In the genomic region with DNA sequence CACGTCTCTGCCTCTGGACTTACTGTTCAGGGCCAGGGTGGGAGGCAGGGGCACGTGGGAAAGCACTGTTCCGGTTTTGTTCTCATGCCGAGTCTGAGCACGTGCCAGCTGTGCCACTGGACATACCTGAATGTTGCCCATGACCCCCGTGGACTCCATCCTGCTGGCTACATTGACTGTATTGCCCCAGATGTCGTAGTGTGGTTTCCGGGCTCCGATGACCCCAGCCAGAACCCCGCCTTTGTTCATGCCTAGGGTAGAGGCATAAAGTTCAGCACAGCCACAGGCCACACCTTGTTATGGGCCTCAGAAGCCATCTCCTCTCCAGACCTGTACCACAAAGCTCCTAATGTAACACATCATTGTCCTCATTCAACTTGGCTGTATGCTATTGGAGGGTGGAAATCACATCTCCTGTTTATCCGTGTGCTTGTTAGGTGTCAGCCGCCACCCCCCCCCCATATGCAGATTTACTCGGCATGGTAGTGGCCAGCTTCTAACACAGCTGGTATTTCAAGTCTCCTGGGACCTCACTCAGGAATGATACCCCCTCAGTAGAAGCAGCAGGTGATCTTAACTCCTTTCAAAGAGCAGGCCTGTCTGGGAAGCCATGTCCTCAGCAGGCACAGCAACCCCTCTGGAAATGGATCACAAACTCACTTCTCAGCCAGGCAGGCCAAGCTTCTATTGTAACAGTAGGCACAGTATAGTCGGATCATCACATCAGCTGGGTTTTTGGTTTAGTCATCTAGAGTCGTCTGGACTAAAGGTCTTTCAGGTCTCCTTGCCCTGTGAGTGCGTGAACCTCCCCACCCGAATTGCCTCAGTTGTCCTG, we compare ENCODE assay signal across 18 cellular contexts. TPM values are rescaled to one million over a fixed set of nuclear protein-coding genes. Genes with fewer than 3 reads are reported as not detected.
DNase-seq lines count a peak whose midpoint lies in the region; ATAC-seq, FAIRE-seq and TF ChIP-seq lines count a peak whose summit lies in the region.
"Had no signal": no experiment of that assay in that cellular context is flagged by ENCODE, and none has a peak within 500 bp of the region (broad histone marks: within the 10 kb centered on the region; RNA-seq: fewer than 3 reads in every experiment).

No MANE protein-coding gene starts in this region.

- no peak for FAIRE-seq in K562 (lab: Jason Lieb, UNC)
- FAIRE-seq: astrocyte had no signal

- TF ChIP-seq RAD21 in K562 (CRISPR knock-in tag; conservative IDR thresholded peaks at IDR 0.05 in 1 of 2, IDR thresholded peaks at IDR 0.05 in 1 of 2) = no peak

- H3K79me2 ChIP-seq in GM23338 (replicated peaks; ENCODE audit: insufficient read depth) (no peaks in the 10 kb centered on the region), K562 (ENCODE audit: control insufficient read depth, insufficient read depth, low read length) (peaks cover 2% of the 10 kb centered on the region; the same call in 2 of the 3 replicates)

- H3K4me1 Mint-ChIP-seq in CD4-positive, alpha-beta memory T cell = peaks cover 0 to 5% (median 2%) of the 10 kb centered on the region in 4 donors
- H3K4me1 Mint-ChIP-seq in GM23338 (peaks cover 33% of the 10 kb centered on the region), nephron progenitor cell (peaks cover 26% of the 10 kb centered on the region)
- H3K4me1 Mint-ChIP-seq: naive thymus-derived CD8-positive, alpha-beta T cell had no signal

- H3K4me3 Mint-ChIP-seq in CD4-positive, alpha-beta memory T cell = no peak overlapping the region
- H3K4me3 Mint-ChIP-seq in GM23338 (peak overlapping the region; percentile 47; the same call in 2 of the 3 replicates), nephron progenitor cell (no peak overlapping the region)
- H3K4me3 Mint-ChIP-seq: activated T-helper 1 cell treated with anti-CD3 and anti-CD28 coated beads, Interleukin-12 subunit alpha, Interleukin-12 subunit beta, Interleukin-2, Interleukin-4 antibody, amounts not matched to agents 30 ng/mL and 10 ng/mL and 1 ng/mL, durations not matched to agents 14 hours and 24 hours and 36 hours; naive thymus-derived CD8-positive, alpha-beta T cell had no signal

- peaks cover 33 to 53% of the 10 kb centered on the region in 2 donors for H3K36me3 Mint-ChIP-seq in CD4-positive, alpha-beta memory T cell
- peaks cover 98% of the 10 kb centered on the region for H3K36me3 Mint-ChIP-seq in GM23338 (ENCODE audit: low read depth)
- peaks cover 83% of the 10 kb centered on the region for H3K36me3 Mint-ChIP-seq in nephron progenitor cell (ENCODE audit: low read depth)

- no peak overlapping the region for H3K4me3 ChIP-seq in CD4-positive, alpha-beta memory T cell (ENCODE audit: low read length in 2 of 2)
- H3K4me3 ChIP-seq in GM23338 = no peak overlapping the region
- no peak overlapping the region for H3K4me3 ChIP-seq in K562
- no peak overlapping the region for H3K4me3 ChIP-seq in gastrocnemius medialis

- POLR2A ChIA-PET in CD4-positive, alpha-beta memory T cell (lab: Charles Lee; ENCODE audit: partially characterized antibody) = no interaction called here
- POLR2A ChIA-PET in K562 (lab: Yijun Ruan, JAX) = interaction anchor here (0.6 to 1.8 kb wide), 5 partner anchors 10 to 810 kb away, joined by 3 to 5 read pairs (median 3); no protein-coding TSS in a partner anchor

- BruUV-seq in K562 (replicated peaks; lab: Mats Ljungman, UMichigan) = TSS peak; percentile 3

- no peaks in the 10 kb centered on the region; the same call in 1 of the 2 replicates for H3K9me2 ChIP-seq in GM23338 (ENCODE audit: insufficient read depth)

- DNase-seq in CD4-positive, alpha-beta memory T cell = no peak
- no peak for DNase-seq in GM23338 (ENCODE audit: low spot score)
- DNase-seq in K562 (ENCODE audit: extremely low read depth in 1 of 4, low spot score in 3 of 4) = no peak
- no peak for DNase-seq in nephron progenitor cell
- no peak for DNase-seq in gastrocnemius medialis
- no peak for DNase-seq in HUDEP-2 (lab: John Stamatoyannopoulos, UW; ENCODE audit: unreplicated experiment in 76 of 76)
- no peak for DNase-seq in KBM-7
- DNase-seq: C1 segment of cervical spinal cord, GOT3, kidney glomerular epithelial cell, MM.1S, NCI-H345, OCI-M1, right cardiac atrium had no signal

- H3K36me3 ChIP-seq in CD4-positive, alpha-beta memory T cell (ENCODE audit: insufficient read depth, low read length) = peaks cover 13% of the 10 kb centered on the region
- H3K36me3 ChIP-seq in GM23338 (ENCODE audit: insufficient read depth) = peaks cover 23% of the 10 kb centered on the region
- peaks cover 96% of the 10 kb centered on the region for H3K36me3 ChIP-seq in K562 (ENCODE audit: control insufficient read depth, insufficient read depth, low read length)
- H3K36me3 ChIP-seq in gastrocnemius medialis = peaks cover 0 to 18% of the 10 kb centered on the region in 2 donors

- H3K27me3 Mint-ChIP-seq in CD4-positive, alpha-beta memory T cell = no peaks in the 10 kb centered on the region
- H3K27me3 Mint-ChIP-seq in GM23338 (ENCODE audit: insufficient read depth, low read depth, poor library complexity) (peaks cover 27% of the 10 kb centered on the region), nephron progenitor cell (ENCODE audit: low read depth, poor library complexity) (peaks cover 3% of the 10 kb centered on the region)
- H3K27me3 Mint-ChIP-seq: naive thymus-derived CD8-positive, alpha-beta T cell had no signal

- intact Hi-C loops in CD4-positive, alpha-beta memory T cell (cut with micrococcal nuclease) = no loop called here
- intact Hi-C loops in K562 (cut with micrococcal nuclease) = no loop called here
- intact Hi-C loops in gastrocnemius medialis (cut with DNase I; ENCODE audit: low total_unique reads) = no loop called here

- TF ChIP-seq POLR2A in K562 (conservative IDR thresholded peaks at IDR 0.05) (peak; percentile 55; the same call in 1 of the 2 replicates), gastrocnemius medialis (IDR thresholded peaks at IDR 0.05) (no peak)

- H3K27ac Mint-ChIP-seq in CD4-positive, alpha-beta memory T cell = peak overlapping the region in 4 of 7 donors; percentile 14 to 69 (median 37)
- H3K27ac Mint-ChIP-seq in GM23338 = peak overlapping the region; percentile 79
- H3K27ac Mint-ChIP-seq in nephron progenitor cell = peak overlapping the region; percentile 88
- H3K27ac Mint-ChIP-seq: activated T-helper 1 cell treated with anti-CD3 and anti-CD28 coated beads, Interleukin-12 subunit alpha, Interleukin-12 subunit beta, Interleukin-2, Interleukin-4 antibody, amounts not matched to agents 30 ng/mL and 10 ng/mL and 1 ng/mL, durations not matched to agents 14 hours and 24 hours and 36 hours had no signal

- H2AFZ ChIP-seq in GM23338 = no peak overlapping the region
- H2AFZ ChIP-seq in K562 (ENCODE audit: low read depth, low read length) = no peak overlapping the region

- ATAC-seq in GM23338 (peak; percentile 23), K562 (no peak), gastrocnemius medialis (no peak), HG03196 (IDR thresholded peaks at IDR 0.05; ENCODE audit: unreplicated experiment) (no peak)
- ATAC-seq: naive thymus-derived CD8-positive, alpha-beta T cell; right cardiac atrium had no signal

- H3K27me3 ChIP-seq in CD4-positive, alpha-beta memory T cell (ENCODE audit: insufficient read depth, low read length) = no peaks in the 10 kb centered on the region
- H3K27me3 ChIP-seq in GM23338 (ENCODE audit: insufficient read depth) = no peaks in the 10 kb centered on the region
- no peaks in the 10 kb centered on the region for H3K27me3 ChIP-seq in K562 (ENCODE audit: control insufficient read depth in 2 of 2, insufficient read depth in 2 of 2, low read length in 2 of 2)
- no peaks in the 10 kb centered on the region for H3K27me3 ChIP-seq in gastrocnemius medialis

- WGBS in K562 (ENCODE audit: insufficient coverage, low coverage, missing lambda C conversion rate) = 87% methylated on average over 15 of the region's 17 CpGs

- H3K9me1 ChIP-seq in K562 (ENCODE audit: control insufficient read depth, insufficient read depth, low read length) = no peaks in the 10 kb centered on the region

- no peaks in the 10 kb centered on the region for H3K9me3 ChIP-seq in CD4-positive, alpha-beta memory T cell (ENCODE audit: control insufficient read depth in 1 of 2, low read length in 2 of 2)
- H3K9me3 ChIP-seq in K562 (replicated peaks; ENCODE audit: control insufficient read depth, insufficient read depth, low read depth, low read length) (no peaks in the 10 kb centered on the region), gastrocnemius medialis (no peaks in the 10 kb centered on the region)

- H3K4me1 ChIP-seq in CD4-positive, alpha-beta memory T cell (ENCODE audit: insufficient read depth, low read length) = peaks cover 2% of the 10 kb centered on the region
- H3K4me1 ChIP-seq in GM23338 (ENCODE audit: insufficient read depth) = peaks cover 22% of the 10 kb centered on the region
- peaks cover 5 to 28% of the 10 kb centered on the region in 2 experiments; a peak in 4 of 5 replicates for H3K4me1 ChIP-seq in K562 (replicated peaks in 1 of 2; ENCODE audit: control insufficient read depth in 2 of 2, insufficient read depth in 2 of 2, low read length in 2 of 2)
- no peaks in the 10 kb centered on the region for H3K4me1 ChIP-seq in gastrocnemius medialis

- no peak for TF ChIP-seq EP300 in K562 (IDR thresholded peaks at IDR 0.05; ENCODE audit: low read length)

- in situ Hi-C loops in K562 (cut with MboI) (no loop called here), gastrocnemius medialis (cut with MboI; ENCODE audit: low sequenced_read_pairs in 4 of 4) (loop anchor here in 1 of 4 donors (10.0 kb wide), 1 partner anchor 406 kb away; no protein-coding TSS in a partner anchor), KBM-7 (cut with MboI; ENCODE audit: low pct_unique_long_range_greater_than_20kb, low sequenced_read_pairs) (no loop called here)

- no peaks in the 10 kb centered on the region for H3K9me3 Mint-ChIP-seq in CD4-positive, alpha-beta memory T cell
- H3K9me3 Mint-ChIP-seq in GM23338 (no peaks in the 10 kb centered on the region), nephron progenitor cell (no peaks in the 10 kb centered on the region)
- H3K9me3 Mint-ChIP-seq: activated T-helper 1 cell treated with anti-CD3 and anti-CD28 coated beads, Interleukin-12 subunit alpha, Interleukin-12 subunit beta, Interleukin-2, Interleukin-4 antibody, amounts not matched to agents 30 ng/mL and 10 ng/mL and 1 ng/mL, durations not matched to agents 14 hours and 24 hours and 36 hours; naive thymus-derived CD8-positive, alpha-beta T cell had no signal

- H4K20me1 ChIP-seq in GM23338 (replicated peaks; ENCODE audit: insufficient read depth) = peaks cover 10% of the 10 kb centered on the region; the same call in 1 of the 2 replicates
- H4K20me1 ChIP-seq in K562 (replicated peaks; ENCODE audit: control insufficient read depth, insufficient read depth, low read length) = 0 out of 2 replicates have a peak, but pooled peaks cover 2% of the 10 kb centered on the region

- CTCF ChIA-PET in CD4-positive, alpha-beta memory T cell (lab: Charles Lee; ENCODE audit: partially characterized antibody) = interaction anchor here (1.1 kb wide), 1 partner anchor 411 kb away, joined by 4 read pairs; no protein-coding TSS in a partner anchor
- CTCF ChIA-PET in K562 (lab: Yijun Ruan, JAX; ENCODE audit: low intra/inter-chr PET ratio) = no interaction called here

- TF ChIP-seq CTCF in GM23338 (conservative IDR thresholded peaks at IDR 0.05; ENCODE audit: low read depth in 2 of 2) (no peak), K562 (IDR thresholded peaks at IDR 0.05 in 2 of 3, conservative IDR thresholded peaks at IDR 0.05 in 1 of 3; ENCODE audit: insufficient read depth in 2 of 3, low read depth in 1 of 3, low read length in 3 of 3) (no peak), nephron progenitor cell (IDR thresholded peaks at IDR 0.05) (no peak), gastrocnemius medialis (IDR thresholded peaks at IDR 0.05 in 4 of 5, conservative IDR thresholded peaks at IDR 0.05 in 1 of 5) (no peak)

- H3K9ac ChIP-seq in K562 (ENCODE audit: insufficient read depth in 1 of 2, low read depth in 2 of 2, low read length in 2 of 2) = no peak overlapping the region

- H3K4me2 ChIP-seq in GM23338 (peak overlapping the region; percentile 48), K562 (ENCODE audit: insufficient read depth, low read length) (no peak overlapping the region)

- peaks cover 19% of the 10 kb centered on the region; the same call in 1 of the 2 replicates for H3F3A ChIP-seq in GM23338 (replicated peaks; ENCODE audit: low read depth)

- no peak overlapping the region for H3K27ac ChIP-seq in CD4-positive, alpha-beta memory T cell (ENCODE audit: low read depth, low read length)
- peak overlapping the region; percentile 81 for H3K27ac ChIP-seq in GM23338 (ENCODE audit: low read depth)
- H3K27ac ChIP-seq in K562 (ENCODE audit: extremely low read depth, low read depth, low read length) = no peak overlapping the region
- no peak overlapping the region for H3K27ac ChIP-seq in gastrocnemius medialis

RNA-seq across cellular contexts. Expression of gene CENPO, which starts 27.6 kb away (rescaled TPM):
- total RNA-seq in CD4-positive, alpha-beta memory T cell = 1 to 10 TPM; 4.6 to 6.1 TPM
- 1 to 10 TPM; 1.6 to 2.5 TPM for polyA plus RNA-seq in CD4-positive, alpha-beta memory T cell
- total RNA-seq in GM23338 (2014; rRNA removed; shearing (Covaris generic)) = 44.7 and 44.8 TPM in 2 replicates
- polyA plus RNA-seq in GM23338 (2016; fragmentation: Nextera tagmentation; extraction: Ambion mirVana) (27.0 and 27.1 TPM in 2 replicates), K562 (2011; rRNA removed) (59.4 and 63.0 TPM in 2 replicates), K562 (2014; fragmentation: Illumina TruSeq; extraction: Trizol) (44.9 and 49.8 TPM in 2 replicates), K562 (2014; fragmentation: Nextera tagmentation; extraction: Ambion mirVana) (10 to 100 TPM; 30.6 to 38.9 TPM), K562 (2014; rRNA removed) (35.5 and 49.5 TPM in 2 replicates)
- 153 and 177 TPM in 2 replicates for total RNA-seq in K562 (2011; cell fraction: chromatin; rRNA removed; ENCODE audit: low replicate concordance)
- 96.4 and 101 TPM in 2 replicates for total RNA-seq in K562 (2011; cell fraction: nucleolus; rRNA removed)
- 140 and 180 TPM in 2 replicates for total RNA-seq in K562 (2011; cell fraction: nucleoplasm; rRNA removed)
- total RNA-seq in K562 (2014; rRNA removed) (35.4 and 36.1 TPM in 2 replicates), K562 (2014; rRNA removed; fragmentation: Illumina TruSeq; extraction: Trizol) (33.6 and 37.3 TPM in 2 replicates), K562 (2015; rRNA removed; fragmentation: Illumina TruSeq; extraction: Trizol) (38.9 and 41.1 TPM in 2 replicates), K562 (2021) (39.9 and 46.2 TPM in 2 replicates), gastrocnemius medialis (1 to 10 TPM; 1.2 to 3.6 (median 2.7) TPM)
- 36.2 and 39.3 TPM in 2 replicates for polyA plus RNA-seq in K562 (2011; cell fraction: cytosol; rRNA removed)
- polyA plus RNA-seq in K562 (2011; cell fraction: nucleus; rRNA removed) = 103 and 125 TPM in 2 replicates
- 35.5 and 43.1 TPM in 2 replicates for polyA plus RNA-seq in K562 (2012)
- polyA minus RNA-seq in K562 (2011; rRNA and poly(A)+ RNA removed) = 65.4 and 67.6 TPM in 2 replicates
- polyA minus RNA-seq in K562 (2011; cell fraction: cytosol; rRNA and poly(A)+ RNA removed) = 22.3 and 36.6 TPM in 2 replicates
- 46.7 and 67.0 TPM in 2 replicates for polyA minus RNA-seq in K562 (2011; cell fraction: nucleus; rRNA and poly(A)+ RNA removed)

RNA-seq across cellular contexts. Expression of gene PTRHD1, which starts 27.6 kb away (rescaled TPM):
- 10 to 100 TPM; 12.0 to 12.8 TPM for total RNA-seq in CD4-positive, alpha-beta memory T cell
- 10 to 100 TPM; 48.6 to 52.1 TPM for polyA plus RNA-seq in CD4-positive, alpha-beta memory T cell
- total RNA-seq in GM23338 (2014; rRNA removed; shearing (Covaris generic)) = 27.1 and 46.9 TPM in 2 replicates
- polyA plus RNA-seq in GM23338 (2016; fragmentation: Nextera tagmentation; extraction: Ambion mirVana) (105 and 128 TPM in 2 replicates), K562 (2011; rRNA removed) (82.7 and 83.2 TPM in 2 replicates), K562 (2014; fragmentation: Illumina TruSeq; extraction: Trizol) (15.8 and 31.7 TPM in 2 replicates), K562 (2014; fragmentation: Nextera tagmentation; extraction: Ambion mirVana) (10 to 100 TPM; 32.9 to 46.6 TPM), K562 (2014; rRNA removed) (61.1 and 71.1 TPM in 2 replicates)
- total RNA-seq in K562 (2011; cell fraction: chromatin; rRNA removed; ENCODE audit: low replicate concordance) = 4.5 and 5.4 TPM in 2 replicates
- 10.2 and 10.3 TPM in 2 replicates for total RNA-seq in K562 (2011; cell fraction: nucleolus; rRNA removed)
- 10.8 and 23.1 TPM in 2 replicates for total RNA-seq in K562 (2011; cell fraction: nucleoplasm; rRNA removed)
- total RNA-seq in K562 (2014; rRNA removed) (60.9 and 67.5 TPM in 2 replicates), K562 (2014; rRNA removed; fragmentation: Illumina TruSeq; extraction: Trizol) (42.6 and 47.1 TPM in 2 replicates), K562 (2015; rRNA removed; fragmentation: Illumina TruSeq; extraction: Trizol) (26.7 and 43.8 TPM in 2 replicates), K562 (2021) (48.9 and 51.4 TPM in 2 replicates), gastrocnemius medialis (10 to 100 TPM; 17.3 to 45.0 (median 37.3) TPM)
- 76.4 and 103 TPM in 2 replicates for polyA plus RNA-seq in K562 (2011; cell fraction: cytosol; rRNA removed)
- 23.4 and 40.4 TPM in 2 replicates for polyA plus RNA-seq in K562 (2011; cell fraction: nucleus; rRNA removed)
- polyA plus RNA-seq in K562 (2012) = 47.2 and 87.1 TPM in 2 replicates
- 8.6 and 11.1 TPM in 2 replicates for polyA minus RNA-seq in K562 (2011; rRNA and poly(A)+ RNA removed)
- 7.8 and 12.2 TPM in 2 replicates for polyA minus RNA-seq in K562 (2011; cell fraction: cytosol; rRNA and poly(A)+ RNA removed)
- polyA minus RNA-seq in K562 (2011; cell fraction: nucleus; rRNA and poly(A)+ RNA removed) = 4.7 and 7.3 TPM in 2 replicates

Comparison
In these comparisons a context has a peak if more than half of its experiments do, and no peak if none do; other contexts are left out.
1. H3K27ac Mint-ChIP-seq: peak in every context shown above with its lines; median percentile 88 in nephron progenitor cell; 79 in GM23338; 37 in CD4-positive, alpha-beta memory T cell.